In the genomic region with DNA sequence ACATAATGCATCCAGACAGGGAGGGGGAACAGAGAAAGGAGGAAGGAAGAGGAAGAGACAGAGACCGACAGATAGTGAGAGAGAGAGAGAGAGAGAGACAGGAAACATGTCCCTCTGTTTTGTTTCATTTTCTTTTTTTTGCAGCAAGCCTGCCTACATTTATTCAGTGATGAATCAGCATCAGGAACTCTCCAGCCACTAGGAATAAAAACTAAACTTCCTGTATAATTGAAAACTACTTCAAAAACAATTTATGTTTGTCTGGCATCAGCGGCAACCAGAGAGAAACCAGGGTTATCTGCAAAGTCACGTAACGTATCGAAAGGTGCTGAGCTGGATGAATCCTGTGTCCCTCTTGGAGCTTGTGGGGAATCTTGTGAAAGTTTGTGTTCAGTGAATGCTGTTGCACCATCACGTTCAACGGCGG, we compare ENCODE assay signal across 8 cellular contexts.
DNase-seq lines count a peak whose midpoint lies in the region; ATAC-seq, FAIRE-seq and TF ChIP-seq lines count a peak whose summit lies in the region.

No MANE protein-coding gene starts in this region.

- no peak overlapping the region for H3K9ac ChIP-seq in MM.1S (ENCODE audit: low read length)

- H3K36me3 ChIP-seq in MM.1S (replicated peaks; ENCODE audit: insufficient read depth, low read length): no peaks in the 10 kb centered on the region
- no peaks in the 10 kb centered on the region for H3K36me3 ChIP-seq in pancreas

- H2AFZ ChIP-seq in MM.1S (ENCODE audit: low read length): 0 out of 2 replicates have a peak overlapping the region, but pooled peaks have one; percentile 49

- H3K27ac Mint-ChIP-seq in stimulated activated naive CD8-positive, alpha-beta T cell treated with anti-CD3 and anti-CD28 coated beads, Interleukin-15, Interleukin-2, amounts not matched to agents 100 ng/mL and 50 ng/mL, for 24 hours: peak overlapping the region; percentile 70

- no peak for DNase-seq in stimulated activated naive CD8-positive, alpha-beta T cell treated with anti-CD3 and anti-CD28 coated beads, Interleukin-15, Interleukin-2, amounts not matched to agents 100 U/mL and 50 U/mL, for 24 hours
- no peak for DNase-seq in MM.1S
- peak; percentile 61 for DNase-seq in dermis blood vessel endothelial cell
- no peak for DNase-seq in pancreas
- no peak for DNase-seq in inferior parietal cortex (ENCODE audit: extremely low spot score)
- no peak for DNase-seq in sciatic nerve (ENCODE audit: low spot score)

- TF ChIP-seq CTCF in MM.1S (IDR thresholded peaks at IDR 0.05; ENCODE audit: low read length) (no peak), pancreas (IDR thresholded peaks at IDR 0.05) (no peak)

- no peak for FAIRE-seq in pancreas (lab: Jason Lieb, UNC)

- H3K27ac ChIP-seq in MM.1S (ENCODE audit: low read length) (no peak overlapping the region), pancreas (no peak overlapping the region)

- no peaks in the 10 kb centered on the region for H3K79me2 ChIP-seq in MM.1S (ENCODE audit: low read length)

- no peaks in the 10 kb centered on the region for H3K4me1 ChIP-seq in MM.1S (ENCODE audit: low read length)
- no peaks in the 10 kb centered on the region for H3K4me1 ChIP-seq in pancreas

- H3K36me3 Mint-ChIP-seq in stimulated activated naive CD8-positive, alpha-beta T cell treated with anti-CD3 and anti-CD28 coated beads, Interleukin-15, Interleukin-2, amounts not matched to agents 100 ng/mL and 50 ng/mL, for 24 hours (ENCODE audit: low read depth): no peaks in the 10 kb centered on the region

- H3K27me3 Mint-ChIP-seq in stimulated activated naive CD8-positive, alpha-beta T cell treated with anti-CD3 and anti-CD28 coated beads, Interleukin-15, Interleukin-2, amounts not matched to agents 100 ng/mL and 50 ng/mL, for 24 hours: peaks cover 11% of the 10 kb centered on the region

- no peaks in the 10 kb centered on the region for H3F3A ChIP-seq in MM.1S (ENCODE audit: insufficient read depth, low read length)

- no peaks in the 10 kb centered on the region for H3K9me2 ChIP-seq in MM.1S (replicated peaks; ENCODE audit: insufficient read depth, low read length)

- H3K9me3 ChIP-seq in MM.1S (replicated peaks; ENCODE audit: insufficient read depth, low read length) (no peaks in the 10 kb centered on the region), pancreas (no peaks in the 10 kb centered on the region)

- 21 to 31% methylated on average over 8 of the region's 8 CpGs for WGBS in pancreas, 2 donors

- H3K9me3 Mint-ChIP-seq in stimulated activated naive CD8-positive, alpha-beta T cell treated with anti-CD3 and anti-CD28 coated beads, Interleukin-15, Interleukin-2, amounts not matched to agents 100 ng/mL and 50 ng/mL, for 24 hours: no peaks in the 10 kb centered on the region

- peak overlapping the region; percentile 78 for H3K4me3 Mint-ChIP-seq in stimulated activated naive CD8-positive, alpha-beta T cell treated with anti-CD3 and anti-CD28 coated beads, Interleukin-15, Interleukin-2, amounts not matched to agents 100 ng/mL and 50 ng/mL, for 24 hours

- H3K4me2 ChIP-seq in MM.1S (ENCODE audit: low read depth, low read length): peak overlapping the region; percentile 26; the same call in 1 of the 2 replicates

- no peaks in the 10 kb centered on the region for H3K27me3 ChIP-seq in MM.1S (replicated peaks; ENCODE audit: insufficient read depth, low read length)
- no peaks in the 10 kb centered on the region for H3K27me3 ChIP-seq in pancreas

- peak overlapping the region; percentile 16; the same call in 1 of the 2 replicates for H3K4me3 ChIP-seq in MM.1S (ENCODE audit: low read length)
- no peak overlapping the region for H3K4me3 ChIP-seq in pancreas

- no peak for ATAC-seq in stimulated activated naive CD8-positive, alpha-beta T cell treated with anti-CD3 and anti-CD28 coated beads, Interleukin-15, Interleukin-2, amounts not matched to agents 100 U/mL and 50 U/mL, for 24 hours
- ATAC-seq in pancreas: peak in 3 of 4 donors; percentile 22 to 55 (median 28)
- no peak for ATAC-seq in GM18868 (IDR thresholded peaks at IDR 0.05; ENCODE audit: unreplicated experiment)
- ATAC-seq in sciatic nerve: no peak

- intact Hi-C loops in pancreas (cut with DNase I) (no loop called here), sciatic nerve (cut with DNase I) (no loop called here)

- H4K20me1 ChIP-seq in MM.1S (ENCODE audit: insufficient read depth, low read length): no peaks in the 10 kb centered on the region

- H3K4me1 Mint-ChIP-seq in stimulated activated naive CD8-positive, alpha-beta T cell treated with anti-CD3 and anti-CD28 coated beads, Interleukin-15, Interleukin-2, amounts not matched to agents 100 ng/mL and 50 ng/mL, for 24 hours (ENCODE audit: low read depth): peaks cover 13% of the 10 kb centered on the region

Comparison
In these comparisons a context has a peak if more than half of its experiments do, and no peak if none do; other contexts are left out.
1. ATAC-seq: peak in pancreas (3 of 4); none in stimulated activated naive CD8-positive, alpha-beta T cell treated with anti-CD3 and anti-CD28 coated beads, Interleukin-15, Interleukin-2, amounts not matched to agents 100 U/mL and 50 U/mL, for 24 hours (single experiment), GM18868 (single experiment) and sciatic nerve (single experiment).